In the genomic region with DNA sequence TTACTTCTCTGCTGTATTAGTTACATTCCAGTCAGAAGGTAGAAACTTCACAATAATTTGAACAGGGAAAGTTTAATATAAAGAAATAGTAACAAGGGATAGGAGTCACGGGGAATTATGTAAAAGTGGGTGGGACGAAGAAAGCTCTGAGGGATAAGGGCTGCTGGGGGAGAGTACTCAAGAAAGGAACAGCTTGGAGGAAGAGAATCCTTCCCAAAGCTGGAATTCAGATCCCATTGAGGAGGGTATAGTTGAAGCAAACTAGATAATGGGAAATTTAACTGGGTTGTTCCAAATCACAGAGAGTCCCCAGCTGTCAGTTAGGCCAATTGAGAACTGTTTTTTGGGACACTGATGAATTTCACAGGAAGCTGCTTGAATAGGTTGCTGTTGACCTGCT, we compare ENCODE assay signal across 1 cellular context.
TF ChIP-seq lines count a peak whose summit lies in the region.

No MANE protein-coding gene starts in this region.

TF ChIP-seq in H1, 55 proteins besides CTCF, POLR2A, EP300 and RAD21 (continued from another document):
- TF ChIP-seq GTF2F1 (IDR thresholded peaks at IDR 0.05; ENCODE audit: borderline replicate concordance, low read depth, low read length), result no peak
- no peak for TF ChIP-seq CHD1 (IDR thresholded peaks at IDR 0.05; ENCODE audit: low read depth, low read length)
- TF ChIP-seq, protein P1, sequence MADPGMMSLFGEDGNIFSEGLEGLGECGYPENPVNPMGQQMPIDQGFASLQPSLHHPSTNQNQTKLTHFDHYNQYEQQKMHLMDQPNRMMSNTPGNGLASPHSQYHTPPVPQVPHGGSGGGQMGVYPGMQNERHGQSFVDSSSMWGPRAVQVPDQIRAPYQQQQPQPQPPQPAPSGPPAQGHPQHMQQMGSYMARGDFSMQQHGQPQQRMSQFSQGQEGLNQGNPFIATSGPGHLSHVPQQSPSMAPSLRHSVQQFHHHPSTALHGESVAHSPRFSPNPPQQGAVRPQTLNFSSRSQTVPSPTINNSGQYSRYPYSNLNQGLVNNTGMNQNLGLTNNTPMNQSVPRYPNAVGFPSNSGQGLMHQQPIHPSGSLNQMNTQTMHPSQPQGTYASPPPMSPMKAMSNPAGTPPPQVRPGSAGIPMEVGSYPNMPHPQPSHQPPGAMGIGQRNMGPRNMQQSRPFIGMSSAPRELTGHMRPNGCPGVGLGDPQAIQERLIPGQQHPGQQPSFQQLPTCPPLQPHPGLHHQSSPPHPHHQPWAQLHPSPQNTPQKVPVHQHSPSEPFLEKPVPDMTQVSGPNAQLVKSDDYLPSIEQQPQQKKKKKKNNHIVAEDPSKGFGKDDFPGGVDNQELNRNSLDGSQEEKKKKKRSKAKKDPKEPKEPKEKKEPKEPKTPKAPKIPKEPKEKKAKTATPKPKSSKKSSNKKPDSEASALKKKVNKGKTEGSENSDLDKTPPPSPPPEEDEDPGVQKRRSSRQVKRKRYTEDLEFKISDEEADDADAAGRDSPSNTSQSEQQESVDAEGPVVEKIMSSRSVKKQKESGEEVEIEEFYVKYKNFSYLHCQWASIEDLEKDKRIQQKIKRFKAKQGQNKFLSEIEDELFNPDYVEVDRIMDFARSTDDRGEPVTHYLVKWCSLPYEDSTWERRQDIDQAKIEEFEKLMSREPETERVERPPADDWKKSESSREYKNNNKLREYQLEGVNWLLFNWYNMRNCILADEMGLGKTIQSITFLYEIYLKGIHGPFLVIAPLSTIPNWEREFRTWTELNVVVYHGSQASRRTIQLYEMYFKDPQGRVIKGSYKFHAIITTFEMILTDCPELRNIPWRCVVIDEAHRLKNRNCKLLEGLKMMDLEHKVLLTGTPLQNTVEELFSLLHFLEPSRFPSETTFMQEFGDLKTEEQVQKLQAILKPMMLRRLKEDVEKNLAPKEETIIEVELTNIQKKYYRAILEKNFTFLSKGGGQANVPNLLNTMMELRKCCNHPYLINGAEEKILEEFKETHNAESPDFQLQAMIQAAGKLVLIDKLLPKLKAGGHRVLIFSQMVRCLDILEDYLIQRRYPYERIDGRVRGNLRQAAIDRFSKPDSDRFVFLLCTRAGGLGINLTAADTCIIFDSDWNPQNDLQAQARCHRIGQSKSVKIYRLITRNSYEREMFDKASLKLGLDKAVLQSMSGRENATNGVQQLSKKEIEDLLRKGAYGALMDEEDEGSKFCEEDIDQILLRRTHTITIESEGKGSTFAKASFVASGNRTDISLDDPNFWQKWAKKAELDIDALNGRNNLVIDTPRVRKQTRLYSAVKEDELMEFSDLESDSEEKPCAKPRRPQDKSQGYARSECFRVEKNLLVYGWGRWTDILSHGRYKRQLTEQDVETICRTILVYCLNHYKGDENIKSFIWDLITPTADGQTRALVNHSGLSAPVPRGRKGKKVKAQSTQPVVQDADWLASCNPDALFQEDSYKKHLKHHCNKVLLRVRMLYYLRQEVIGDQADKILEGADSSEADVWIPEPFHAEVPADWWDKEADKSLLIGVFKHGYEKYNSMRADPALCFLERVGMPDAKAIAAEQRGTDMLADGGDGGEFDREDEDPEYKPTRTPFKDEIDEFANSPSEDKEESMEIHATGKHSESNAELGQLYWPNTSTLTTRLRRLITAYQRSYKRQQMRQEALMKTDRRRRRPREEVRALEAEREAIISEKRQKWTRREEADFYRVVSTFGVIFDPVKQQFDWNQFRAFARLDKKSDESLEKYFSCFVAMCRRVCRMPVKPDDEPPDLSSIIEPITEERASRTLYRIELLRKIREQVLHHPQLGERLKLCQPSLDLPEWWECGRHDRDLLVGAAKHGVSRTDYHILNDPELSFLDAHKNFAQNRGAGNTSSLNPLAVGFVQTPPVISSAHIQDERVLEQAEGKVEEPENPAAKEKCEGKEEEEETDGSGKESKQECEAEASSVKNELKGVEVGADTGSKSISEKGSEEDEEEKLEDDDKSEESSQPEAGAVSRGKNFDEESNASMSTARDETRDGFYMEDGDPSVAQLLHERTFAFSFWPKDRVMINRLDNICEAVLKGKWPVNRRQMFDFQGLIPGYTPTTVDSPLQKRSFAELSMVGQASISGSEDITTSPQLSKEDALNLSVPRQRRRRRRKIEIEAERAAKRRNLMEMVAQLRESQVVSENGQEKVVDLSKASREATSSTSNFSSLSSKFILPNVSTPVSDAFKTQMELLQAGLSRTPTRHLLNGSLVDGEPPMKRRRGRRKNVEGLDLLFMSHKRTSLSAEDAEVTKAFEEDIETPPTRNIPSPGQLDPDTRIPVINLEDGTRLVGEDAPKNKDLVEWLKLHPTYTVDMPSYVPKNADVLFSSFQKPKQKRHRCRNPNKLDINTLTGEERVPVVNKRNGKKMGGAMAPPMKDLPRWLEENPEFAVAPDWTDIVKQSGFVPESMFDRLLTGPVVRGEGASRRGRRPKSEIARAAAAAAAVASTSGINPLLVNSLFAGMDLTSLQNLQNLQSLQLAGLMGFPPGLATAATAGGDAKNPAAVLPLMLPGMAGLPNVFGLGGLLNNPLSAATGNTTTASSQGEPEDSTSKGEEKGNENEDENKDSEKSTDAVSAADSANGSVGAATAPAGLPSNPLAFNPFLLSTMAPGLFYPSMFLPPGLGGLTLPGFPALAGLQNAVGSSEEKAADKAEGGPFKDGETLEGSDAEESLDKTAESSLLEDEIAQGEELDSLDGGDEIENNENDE (IDR thresholded peaks at IDR 0.05; ENCODE audit: insufficient replicate concordance, low read length), result no peak
- no peak for TF ChIP-seq TAF7 (optimal IDR thresholded peaks at IDR 0.05; ENCODE audit: borderline replicate concordance, low read depth, low read length)
- TF ChIP-seq SP1 (IDR thresholded peaks at IDR 0.05; ENCODE audit: low read depth, low read length), result no peak
